ENCODE assay signal across 22 cellular contexts in genomic region chr16:27471661-27472060, GRCh38.
"Had no signal": no experiment of that assay in that cellular context is flagged by ENCODE, and none has a peak within 500 bp of the region (broad histone marks: within the 10 kb centered on the region; RNA-seq: fewer than 3 reads in every experiment).

No MANE protein-coding gene starts in this region.

- H3K4me1 ChIP-seq: ascending aorta, gastrocnemius medialis, neural progenitor cell, prostate gland, tibial artery had no signal

- ATAC-seq: activated CD8-positive, alpha-beta T cell treated with anti-CD3 and anti-CD28 coated beads for 36 hours; esophagus mucosa; naive thymus-derived CD4-positive, alpha-beta T cell; stimulated activated naive CD8-positive, alpha-beta T cell treated with anti-CD3 and anti-CD28 coated beads, Interleukin-15, amount 100 ng/mL, for 72 hours; T-cell had no signal

- H3K27ac Mint-ChIP-seq: activated CD4-positive, alpha-beta T cell treated with anti-CD3 and anti-CD28 coated beads, Interleukin-2, amount 10 ng/mL, durations not matched to agents 7 days and 5 days; activated CD8-positive, alpha-beta T cell treated with anti-CD3 and anti-CD28 coated beads for 36 hours; activated T-helper 1 cell treated with anti-CD3 and anti-CD28 coated beads, Interleukin-12 subunit alpha, Interleukin-12 subunit beta, Interleukin-2, Interleukin-4 antibody, amounts not matched to agents 30 ng/mL and 10 ng/mL and 1 ng/mL, durations not matched to agents 14 hours and 24 hours and 36 hours; neural progenitor cell; T-cell had no signal

- H3K27me3 ChIP-seq: ascending aorta, brain microvascular endothelial cell, gastrocnemius medialis, neural progenitor cell, tibial artery had no signal

- H3K27ac ChIP-seq: ascending aorta, neural progenitor cell, prostate gland, tibial artery, WERI-Rb-1 had no signal

- H3K4me1 Mint-ChIP-seq: activated CD4-positive, alpha-beta T cell treated with anti-CD3 and anti-CD28 coated beads, Interleukin-2, amount 10 ng/mL, durations not matched to agents 7 days and 5 days; naive thymus-derived CD4-positive, alpha-beta T cell; neural progenitor cell; stimulated activated naive CD8-positive, alpha-beta T cell treated with anti-CD3 and anti-CD28 coated beads, Interleukin-15, amount 100 ng/mL, for 72 hours had no signal

- H3K4me3 ChIP-seq: ascending aorta, gastrocnemius medialis, neural progenitor cell, prostate gland, tibial artery had no signal

- H3K27me3 Mint-ChIP-seq: activated CD4-positive, alpha-beta T cell treated with anti-CD3 and anti-CD28 coated beads, Interleukin-2, amount 10 ng/mL, durations not matched to agents 7 days and 5 days; activated CD8-positive, alpha-beta T cell treated with anti-CD3 and anti-CD28 coated beads for 36 hours; naive thymus-derived CD4-positive, alpha-beta T cell; stimulated activated naive CD8-positive, alpha-beta T cell treated with anti-CD3 and anti-CD28 coated beads, Interleukin-15, amount 100 ng/mL, for 72 hours; T-cell had no signal

- DNase-seq: activated CD4-positive, alpha-beta T cell treated with anti-CD3 and anti-CD28 coated beads, Interleukin-2, amount 10 ng/mL, durations not matched to agents 7 days and 5 days; activated CD4-positive, CD25-positive, alpha-beta regulatory T cell treated with anti-CD3 and anti-CD28 coated beads, Interleukin-2, amount 50 U/mL, for 72 hours; activated CD8-positive, alpha-beta T cell treated with anti-CD3 and anti-CD28 coated beads for 36 hours; activated gamma-delta T cell; activated naive CD4-positive, alpha-beta T cell treated with anti-CD3 and anti-CD28 coated beads, Interleukin-2, amount 50 U/mL, for 16 hours; caudate nucleus; effector CD8-positive, alpha-beta T cell; hippocampal formation; mesendoderm; naive thymus-derived CD4-positive, alpha-beta T cell; stimulated activated CD4-positive, alpha-beta T cell treated with anti-CD3 and anti-CD28 coated beads, Interleukin-1b, Interleukin-23, amount 100 ng/mL, for 48 hours; stimulated activated naive CD8-positive, alpha-beta T cell treated with anti-CD3 and anti-CD28 coated beads, Interleukin-15, amount 100 ng/mL, for 72 hours; T-cell; tibial artery; WERI-Rb-1 had no signal

- H3K4me3 Mint-ChIP-seq: activated CD4-positive, alpha-beta T cell treated with anti-CD3 and anti-CD28 coated beads, Interleukin-2, amount 10 ng/mL, durations not matched to agents 7 days and 5 days; activated CD8-positive, alpha-beta T cell treated with anti-CD3 and anti-CD28 coated beads for 36 hours; activated T-helper 1 cell treated with anti-CD3 and anti-CD28 coated beads, Interleukin-12 subunit alpha, Interleukin-12 subunit beta, Interleukin-2, Interleukin-4 antibody, amounts not matched to agents 30 ng/mL and 10 ng/mL and 1 ng/mL, durations not matched to agents 14 hours and 24 hours and 36 hours; neural progenitor cell; stimulated activated naive CD8-positive, alpha-beta T cell treated with anti-CD3 and anti-CD28 coated beads, Interleukin-15, amount 100 ng/mL, for 72 hours; T-cell had no signal

- H3K9me3 Mint-ChIP-seq: activated CD4-positive, alpha-beta T cell treated with anti-CD3 and anti-CD28 coated beads, Interleukin-2, amount 10 ng/mL, durations not matched to agents 7 days and 5 days; activated CD8-positive, alpha-beta T cell treated with anti-CD3 and anti-CD28 coated beads for 36 hours; activated T-helper 1 cell treated with anti-CD3 and anti-CD28 coated beads, Interleukin-12 subunit alpha, Interleukin-12 subunit beta, Interleukin-2, Interleukin-4 antibody, amounts not matched to agents 30 ng/mL and 10 ng/mL and 1 ng/mL, durations not matched to agents 14 hours and 24 hours and 36 hours; naive thymus-derived CD4-positive, alpha-beta T cell; neural progenitor cell; stimulated activated naive CD8-positive, alpha-beta T cell treated with anti-CD3 and anti-CD28 coated beads, Interleukin-15, amount 100 ng/mL, for 72 hours; T-cell had no signal

- H3K9me3 ChIP-seq: ascending aorta, gastrocnemius medialis, prostate gland, tibial artery had no signal
